8 cellular contexts compared by ENCODE assay signal in the genomic region with DNA sequence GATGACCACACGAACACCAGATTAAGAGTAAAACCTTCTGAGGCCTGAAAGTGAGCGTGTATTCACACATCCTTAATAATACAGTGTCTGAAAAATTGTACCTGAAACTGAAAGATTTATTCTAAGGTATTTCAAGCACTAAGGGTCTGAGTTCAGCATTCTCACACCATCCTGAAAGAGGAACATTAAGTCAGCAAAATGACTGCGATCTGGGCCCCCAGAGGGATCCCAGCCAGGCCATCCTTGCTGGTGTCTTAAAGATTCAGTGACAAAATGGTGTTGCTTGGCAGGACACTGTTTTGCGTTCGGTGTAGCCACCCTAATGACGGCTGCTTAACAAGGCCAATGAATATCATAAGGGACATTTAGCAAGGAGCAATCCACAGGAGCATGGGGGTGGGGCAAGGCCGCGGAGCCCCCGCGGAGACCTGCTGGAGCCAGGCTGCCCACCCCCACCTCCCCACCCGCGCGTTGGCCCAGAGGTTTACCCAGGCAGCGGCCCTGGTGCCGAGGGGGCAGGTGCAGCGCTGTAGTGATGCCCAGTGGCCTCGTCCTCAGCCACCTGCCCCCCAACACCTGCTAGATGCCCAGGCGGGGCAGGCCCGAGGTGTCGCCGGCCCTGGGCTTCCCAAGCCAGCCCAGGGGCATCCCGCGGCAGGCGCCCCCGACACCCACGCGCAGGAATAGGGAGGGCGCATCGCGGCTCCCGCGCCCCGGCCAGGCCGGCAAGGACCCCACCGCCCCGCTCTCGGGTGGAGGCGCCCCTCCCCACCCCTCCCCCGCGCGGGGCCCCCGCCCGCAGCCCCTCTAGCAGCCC. TPM values are rescaled to one million over a fixed set of nuclear protein-coding genes. Genes with fewer than 3 reads are reported as not detected.
DNase-seq lines count a peak whose midpoint lies in the region; ATAC-seq and TF ChIP-seq lines count a peak whose summit lies in the region.

No MANE protein-coding gene starts in this region.

- peaks cover 49% of the 10 kb centered on the region for H3K27me3 Mint-ChIP-seq in nephron (ENCODE audit: low read depth)

- peak overlapping the region in 1 of 3 experiments; percentile 56 for H3K27ac Mint-ChIP-seq in nephron

- peak; percentile 61 for ATAC-seq in HG03432 (IDR thresholded peaks at IDR 0.05; ENCODE audit: unreplicated experiment)
- ATAC-seq in HG03457 (IDR thresholded peaks at IDR 0.05; ENCODE audit: unreplicated experiment): no peak

- CTCF ChIA-PET in BJ (lab: Yijun Ruan, JAX): interaction anchor here (1.1 to 1.7 kb wide), 2 partner anchors 7 to 12 kb away, joined by 3 to 6 read pairs; no protein-coding TSS in a partner anchor

- no peaks in the 10 kb centered on the region for H3K4me1 Mint-ChIP-seq in nephron

- H3K4me3 ChIP-seq in BJ (ENCODE audit: low read depth, low read length) (peak overlapping the region; percentile 56), choroid plexus epithelial cell (ENCODE audit: low read depth, low read length) (peak overlapping the region; percentile 67)

- no peaks in the 10 kb centered on the region for H3K36me3 Mint-ChIP-seq in nephron (ENCODE audit: low read depth)

- H3K4me3 Mint-ChIP-seq in nephron: peak overlapping the region; percentile 70 to 82 (median 78)

- H3K27me3 ChIP-seq in BJ (ENCODE audit: control insufficient read depth, insufficient read depth, low read length): no peaks in the 10 kb centered on the region

- H3K9me3 Mint-ChIP-seq in nephron: peaks cover 2% of the 10 kb centered on the region

- POLR2A ChIA-PET in BJ (lab: Charles Lee): no interaction called here

- no peak for TF ChIP-seq CTCF in BJ (IDR thresholded peaks at IDR 0.05; ENCODE audit: insufficient read depth, low read depth, low read length)
- no peak for TF ChIP-seq CTCF in choroid plexus epithelial cell (conservative IDR thresholded peaks at IDR 0.05; ENCODE audit: low read depth, low read length)
- no peak for TF ChIP-seq CTCF in nephron (IDR thresholded peaks at IDR 0.05; ENCODE audit: unreplicated experiment in 3 of 3)

- DNase-seq in BJ (ENCODE audit: low read depth): no peak
- no peak for DNase-seq in choroid plexus epithelial cell (ENCODE audit: low read depth)
- DNase-seq in NCI-H526 treated with DMSO at 0.1 percent for 48 hours (lab: John Stamatoyannopoulos, UW): no peak
- DNase-seq in NCI-H2107 treated with DMSO at 0.1 percent for 48 hours (lab: John Stamatoyannopoulos, UW; ENCODE audit: unreplicated experiment): no peak
- DNase-seq in MV-4-11 (lab: John Stamatoyannopoulos, UW): no peak

- H3K36me3 ChIP-seq in BJ (ENCODE audit: control insufficient read depth, insufficient read depth, low read length): no peaks in the 10 kb centered on the region

RNA-seq across cellular contexts. Expression of a gene that starts 0.7 kb away (rescaled TPM):
- polyA plus RNA-seq in BJ (2011; rRNA removed): 2.9 and 3.7 TPM in 2 replicates
- 4.4 and 4.7 TPM in 2 replicates for polyA minus RNA-seq in BJ (2011; rRNA and poly(A)+ RNA removed)

RNA-seq across cellular contexts. Expression of a gene that starts 36.9 kb away (rescaled TPM):
- polyA plus RNA-seq in BJ (2011; rRNA removed): 73.7 and 93.7 TPM in 2 replicates
- 54.7 and 59.0 TPM in 2 replicates for polyA minus RNA-seq in BJ (2011; rRNA and poly(A)+ RNA removed)
